24 cellular contexts compared by ENCODE assay signal in genomic region chr5:143243103-143243502, GRCh38.
DNase-seq lines count a peak whose midpoint lies in the region; ATAC-seq and TF ChIP-seq lines count a peak whose summit lies in the region.
"Had no signal": no experiment of that assay in that cellular context is flagged by ENCODE, and none has a peak within 500 bp of the region (broad histone marks: within the 10 kb centered on the region; RNA-seq: fewer than 3 reads in every experiment).

No MANE protein-coding gene starts in this region.

- H3K36me3 ChIP-seq in mesodermal cell (ENCODE audit: control insufficient read depth, insufficient read depth, low read length): no peaks in the 10 kb centered on the region
- H3K36me3 ChIP-seq in suprapubic skin: no peaks in the 10 kb centered on the region
- H3K36me3 ChIP-seq: BLaER1, HAP-1, heart right ventricle had no signal

- H3K36me3 Mint-ChIP-seq in MCF 10A (ENCODE audit: insufficient read depth, unreplicated experiment): no peaks in the 10 kb centered on the region
- H3K36me3 Mint-ChIP-seq: activated CD4-positive, alpha-beta memory T cell treated with anti-CD3 and anti-CD28 coated beads for 36 hours; WTC11 had no signal

- no peaks in the 10 kb centered on the region for H3K27me3 ChIP-seq in suprapubic skin
- H3K27me3 ChIP-seq: BLaER1, heart right ventricle had no signal

- peaks cover 8% of the 10 kb centered on the region for H3K9me3 Mint-ChIP-seq in MCF 10A (ENCODE audit: unreplicated experiment)
- H3K9me3 Mint-ChIP-seq: central memory CD8-positive, alpha-beta T cell had no signal

- 90 to 96% methylated on average over 4 to 5 of the region's 6 CpGs for WGBS in mesodermal cell (ENCODE audit: insufficient coverage in 2 of 2), 2 experiments
- 93% methylated on average over 6 of the region's 6 CpGs for WGBS in suprapubic skin

- in situ Hi-C loops in GM13977 (cut with MboI; ENCODE audit: low pct_unique_long_range_greater_than_20kb, low sequenced_read_pairs, unreplicated experiment): no loop called here

- TF ChIP-seq EP300 in suprapubic skin (IDR thresholded peaks at IDR 0.05): no peak

- TF ChIP-seq CTCF in MCF 10A (IDR thresholded peaks at IDR 0.05; ENCODE audit: unreplicated experiment) (no peak), suprapubic skin (IDR thresholded peaks at IDR 0.05) (no peak), GM13977 (IDR thresholded peaks at IDR 0.05; ENCODE audit: extremely low read depth, insufficient read depth, missing control alignments) (no peak)

- H3K27ac Mint-ChIP-seq in MCF 10A (ENCODE audit: low read depth, unreplicated experiment): peak overlapping the region; percentile 84
- H3K27ac Mint-ChIP-seq: activated CD4-positive, alpha-beta memory T cell treated with anti-CD3 and anti-CD28 coated beads for 36 hours; stimulated activated naive CD8-positive, alpha-beta T cell treated with anti-CD3 and anti-CD28 coated beads, Interleukin-15, Interleukin-2, amounts not matched to agents 100 ng/mL and 50 ng/mL, for 24 hours; WTC11 had no signal

- peaks cover 9% of the 10 kb centered on the region for H3K9me3 ChIP-seq in mesodermal cell (ENCODE audit: control insufficient read depth, low read length)
- H3K9me3 ChIP-seq in suprapubic skin: no peaks in the 10 kb centered on the region
- H3K9me3 ChIP-seq: HAP-1, heart right ventricle had no signal

- CTCF ChIA-PET in MCF 10A (lab: Yijun Ruan, JAX): no interaction called here

- peaks cover 54% of the 10 kb centered on the region for H3K4me1 Mint-ChIP-seq in MCF 10A (ENCODE audit: insufficient read depth, unreplicated experiment)
- H3K4me1 Mint-ChIP-seq: central memory CD8-positive, alpha-beta T cell had no signal

- intact Hi-C loops in MCF 10A (cut with micrococcal nuclease): loop anchor here (5.0 to 10.0 kb wide), 3 partner anchors 136 to 318 kb away; no protein-coding TSS in a partner anchor

- peak; percentile 44 for DNase-seq in DMS 273 (lab: John Stamatoyannopoulos, UW; ENCODE audit: unreplicated experiment)
- no peak for DNase-seq in DMS 273 treated with DMSO at 0.1 percent for 48 hours (lab: John Stamatoyannopoulos, UW)
- DNase-seq in MCF 10A (ENCODE audit: unreplicated experiment): peak; percentile 18
- no peak for DNase-seq in suprapubic skin (ENCODE audit: low spot score in 2 of 2)
- DNase-seq in GM13977 (ENCODE audit: low spot score): no peak
- DNase-seq in KG1 (lab: John Stamatoyannopoulos, UW): no peak
- DNase-seq: activated CD4-positive, alpha-beta memory T cell treated with anti-CD3 and anti-CD28 coated beads for 36 hours; activated naive CD4-positive, alpha-beta T cell treated with Interleukin-2 at 50 U/mL for 16 hours; activated T-cell treated with anti-CD3 and anti-CD28 coated beads, Interleukin-2, amount 50 U/mL, for 1 hour; effector CD4-positive, alpha-beta T cell; GDM1; NCI-H2081; stimulated activated CD4-positive, alpha-beta T cell treated with anti-CD3 and anti-CD28 coated beads, Interleukin-2, amount 100 ng/mL, for 24 hours; T-helper 2 cell had no signal

- no peak for ATAC-seq in HG03280 (IDR thresholded peaks at IDR 0.05; ENCODE audit: unreplicated experiment)
- ATAC-seq: WTC11 had no signal

- H3K4me1 ChIP-seq in mesodermal cell (ENCODE audit: control insufficient read depth, insufficient read depth, low read length, poor library complexity, severe bottlenecking) (peaks cover 25% of the 10 kb centered on the region), suprapubic skin (peaks cover 8% of the 10 kb centered on the region)
- H3K4me1 ChIP-seq: BLaER1, HAP-1 had no signal

- TF ChIP-seq POLR2A in suprapubic skin (IDR thresholded peaks at IDR 0.05): no peak

- no TSS peak for BruUV-seq in MCF 10A (replicated peaks; lab: Mats Ljungman, UMichigan)

- POLR2A ChIA-PET in MCF 10A (lab: Yijun Ruan, JAX): interaction anchor here (1.0 to 4.0 kb wide), 9 partner anchors 15 to 680 kb away, joined by 3 to 94 read pairs (median 6); no protein-coding TSS in a partner anchor

- H3K4me3 Mint-ChIP-seq in MCF 10A (ENCODE audit: unreplicated experiment): peak overlapping the region; percentile 54
- H3K4me3 Mint-ChIP-seq: activated CD4-positive, alpha-beta memory T cell treated with anti-CD3 and anti-CD28 coated beads for 36 hours; central memory CD8-positive, alpha-beta T cell; stimulated activated naive CD8-positive, alpha-beta T cell treated with anti-CD3 and anti-CD28 coated beads, Interleukin-15, Interleukin-2, amounts not matched to agents 100 ng/mL and 50 ng/mL, for 24 hours; WTC11 had no signal

- H3K4me3 ChIP-seq in mesodermal cell (ENCODE audit: extremely low read depth, insufficient read depth, low read length, poor library complexity, severe bottlenecking): no peak overlapping the region
- no peak overlapping the region for H3K4me3 ChIP-seq in suprapubic skin
- H3K4me3 ChIP-seq: BLaER1, HAP-1 had no signal

- no peaks in the 10 kb centered on the region for H3K27me3 Mint-ChIP-seq in MCF 10A (ENCODE audit: insufficient read depth, unreplicated experiment)
- H3K27me3 Mint-ChIP-seq: activated CD4-positive, alpha-beta memory T cell treated with anti-CD3 and anti-CD28 coated beads for 36 hours; central memory CD8-positive, alpha-beta T cell; stimulated activated naive CD8-positive, alpha-beta T cell treated with anti-CD3 and anti-CD28 coated beads, Interleukin-15, Interleukin-2, amounts not matched to agents 100 ng/mL and 50 ng/mL, for 24 hours had no signal

- H3K27ac ChIP-seq in mesodermal cell (ENCODE audit: low read depth, low read length, severe bottlenecking) (peak overlapping the region; percentile 99), suprapubic skin (peak overlapping the region; percentile 31)
- H3K27ac ChIP-seq: 22Rv1, BLaER1, HL-60 had no signal

Comparison
In these comparisons a context has a peak if more than half of its experiments do, and no peak if none do; other contexts are left out.
1. DNase-seq: peak in DMS 273 (single experiment) and MCF 10A (single experiment); none in DMS 273 treated with DMSO at 0.1 percent for 48 hours (single experiment), suprapubic skin (0 of 2), GM13977 (single experiment) and KG1 (single experiment).